In genomic region chrX:123499787-123500186, GRCh38 we compare ENCODE assay signal across 27 cellular contexts.
"Had no signal": no experiment of that assay in that cellular context is flagged by ENCODE, and none has a peak within 500 bp of the region (broad histone marks: within the 10 kb centered on the region; RNA-seq: fewer than 3 reads in every experiment).

No MANE protein-coding gene starts in this region.

- DNase-seq: stimulated activated CD4-positive, alpha-beta T cell treated with anti-CD3 and anti-CD28 coated beads, Interleukin-2, amount 100 ng/mL, for 48 hours; stimulated activated CD4-positive, alpha-beta T cell treated with anti-CD3 and anti-CD28 coated beads, Interleukin-4, amount 100 ng/mL, for 1 hour; stimulated activated CD4-positive, alpha-beta T cell treated with anti-CD3 and anti-CD28 coated beads, Interleukin-4, amount 100 ng/mL, for 24 hours; stimulated activated CD4-positive, alpha-beta T cell treated with anti-CD3 and anti-CD28 coated beads, Interleukin-4, amount 100 ng/mL, for 4 hours; stimulated activated CD8-positive, alpha-beta memory T cell treated with anti-CD3 and anti-CD28 coated beads, Interleukin-4, amount 100 ng/mL, for 48 hours; stimulated activated naive B cell treated with anti-CD40 and anti-IgM and Interleukin-4, amounts not matched to agents 10 μg/mL and 1 μg/mL and 100 μg/mL, for 72 hours; stimulated activated naive CD4-positive, alpha-beta T cell; stimulated activated naive CD4-positive, alpha-beta T cell treated with Interleukin-2 at 50 U/mL for 16 hours; stimulated activated naive CD8-positive, alpha-beta T cell treated with anti-CD3 and anti-CD28 coated beads, Interleukin-15, amount 100 ng/mL, for 72 hours; stimulated activated naive CD8-positive, alpha-beta T cell treated with anti-CD3 and anti-CD28 coated beads, Interleukin-15, Interleukin-2, amounts not matched to agents 100 U/mL and 50 U/mL, for 24 hours; stomach; substantia nigra; testis; thyroid gland; tibial artery; transverse colon; upper lobe of left lung; upper lobe of right lung; uterus had no signal

- ATAC-seq: stimulated activated effector memory CD8-positive, alpha-beta T cell treated with anti-CD3 and anti-CD28 coated beads, Interleukin-12 subunit alpha, Interleukin-12 subunit beta, amount 100 ng/mL, for 72 hours; stimulated activated memory B cell treated with anti-CD40 and anti-IgM and Interleukin-4, amounts not matched to agents 10 μg/mL and 1 μg/mL and 100 μg/mL, for 72 hours; stimulated activated naive B cell treated with anti-CD40 and anti-IgM and Interleukin-4, amounts not matched to agents 10 μg/mL and 1 μg/mL and 100 μg/mL, for 72 hours; stimulated activated naive CD8-positive, alpha-beta T cell treated with anti-CD3 and anti-CD28 coated beads, Interleukin-15, amount 100 ng/mL, for 72 hours; stimulated activated naive CD8-positive, alpha-beta T cell treated with anti-CD3 and anti-CD28 coated beads, Interleukin-15, Interleukin-2, amounts not matched to agents 100 U/mL and 50 U/mL, for 24 hours; upper lobe of right lung had no signal

- H3K9me3 ChIP-seq: stomach, suprapubic skin, testis, thoracic aorta, thyroid gland, tibial artery, tibial nerve, transverse colon, upper lobe of left lung, upper lobe of right lung, uterus, vagina had no signal

- H3K4me3 ChIP-seq: stomach, suprapubic skin, testis, thoracic aorta, thyroid gland, tibial artery, tibial nerve, transverse colon, upper lobe of left lung, upper lobe of right lung, uterus, vagina had no signal

- H3K9me3 Mint-ChIP-seq: stimulated activated effector memory CD8-positive, alpha-beta T cell treated with anti-CD3 and anti-CD28 coated beads, Interleukin-12 subunit alpha, Interleukin-12 subunit beta, amount 100 ng/mL, for 72 hours; stimulated activated memory B cell treated with anti-CD40 and anti-IgM and Interleukin-4, amounts not matched to agents 10 μg/mL and 1 μg/mL and 100 μg/mL, for 72 hours; stimulated activated naive B cell treated with anti-CD40 and anti-IgM and Interleukin-4, amounts not matched to agents 10 μg/mL and 1 μg/mL and 100 μg/mL, for 72 hours; stimulated activated naive CD8-positive, alpha-beta T cell treated with anti-CD3 and anti-CD28 coated beads, Interleukin-15, amount 100 ng/mL, for 72 hours; stimulated activated naive CD8-positive, alpha-beta T cell treated with anti-CD3 and anti-CD28 coated beads, Interleukin-15, Interleukin-2, amounts not matched to agents 100 ng/mL and 50 ng/mL, for 24 hours had no signal

- H3K27me3 ChIP-seq: stomach, suprapubic skin, testis, thyroid gland, tibial artery, tibial nerve, transverse colon, upper lobe of left lung, upper lobe of right lung, uterus, vagina had no signal

- H3K4me1 Mint-ChIP-seq: stimulated activated effector memory CD8-positive, alpha-beta T cell treated with anti-CD3 and anti-CD28 coated beads, Interleukin-12 subunit alpha, Interleukin-12 subunit beta, amount 100 ng/mL, for 72 hours; stimulated activated memory B cell treated with anti-CD40 and anti-IgM and Interleukin-4, amounts not matched to agents 10 μg/mL and 1 μg/mL and 100 μg/mL, for 72 hours; stimulated activated naive B cell treated with anti-CD40 and anti-IgM and Interleukin-4, amounts not matched to agents 10 μg/mL and 1 μg/mL and 100 μg/mL, for 72 hours; stimulated activated naive CD8-positive, alpha-beta T cell treated with anti-CD3 and anti-CD28 coated beads, Interleukin-15, amount 100 ng/mL, for 72 hours had no signal

- H3K36me3 ChIP-seq: stomach, suprapubic skin, thoracic aorta, thyroid gland, tibial artery, tibial nerve, transverse colon, upper lobe of left lung, upper lobe of right lung, uterus, vagina had no signal

- H3K27me3 Mint-ChIP-seq: stimulated activated memory B cell treated with anti-CD40 and anti-IgM and Interleukin-4, amounts not matched to agents 10 μg/mL and 1 μg/mL and 100 μg/mL, for 72 hours; stimulated activated naive B cell treated with anti-CD40 and anti-IgM and Interleukin-4, amounts not matched to agents 10 μg/mL and 1 μg/mL and 100 μg/mL, for 72 hours; stimulated activated naive CD8-positive, alpha-beta T cell treated with anti-CD3 and anti-CD28 coated beads, Interleukin-15, Interleukin-2, amounts not matched to agents 100 ng/mL and 50 ng/mL, for 24 hours; type B pancreatic cell had no signal

- H3K36me3 Mint-ChIP-seq: stimulated activated effector memory CD8-positive, alpha-beta T cell treated with anti-CD3 and anti-CD28 coated beads, Interleukin-12 subunit alpha, Interleukin-12 subunit beta, amount 100 ng/mL, for 72 hours; stimulated activated memory B cell treated with anti-CD40 and anti-IgM and Interleukin-4, amounts not matched to agents 10 μg/mL and 1 μg/mL and 100 μg/mL, for 72 hours; stimulated activated naive B cell treated with anti-CD40 and anti-IgM and Interleukin-4, amounts not matched to agents 10 μg/mL and 1 μg/mL and 100 μg/mL, for 72 hours; type B pancreatic cell had no signal

- H3K27ac Mint-ChIP-seq: stimulated activated effector memory CD8-positive, alpha-beta T cell treated with anti-CD3 and anti-CD28 coated beads, Interleukin-12 subunit alpha, Interleukin-12 subunit beta, amount 100 ng/mL, for 72 hours; stimulated activated memory B cell treated with anti-CD40 and anti-IgM and Interleukin-4, amounts not matched to agents 10 μg/mL and 1 μg/mL and 100 μg/mL, for 72 hours; stimulated activated naive B cell treated with anti-CD40 and anti-IgM and Interleukin-4, amounts not matched to agents 10 μg/mL and 1 μg/mL and 100 μg/mL, for 72 hours; stimulated activated naive CD8-positive, alpha-beta T cell treated with anti-CD3 and anti-CD28 coated beads, Interleukin-15, amount 100 ng/mL, for 72 hours; stimulated activated naive CD8-positive, alpha-beta T cell treated with anti-CD3 and anti-CD28 coated beads, Interleukin-15, Interleukin-2, amounts not matched to agents 100 ng/mL and 50 ng/mL, for 24 hours; type B pancreatic cell had no signal

- H3K4me1 ChIP-seq: stomach, suprapubic skin, testis, thyroid gland, tibial artery, tibial nerve, transverse colon, upper lobe of left lung, upper lobe of right lung, uterus, vagina had no signal

- H3K27ac ChIP-seq: stomach, suprapubic skin, testis, thoracic aorta, thyroid gland, tibial artery, tibial nerve, transverse colon, upper lobe of left lung, upper lobe of right lung, uterus, vagina had no signal

- H3K4me3 Mint-ChIP-seq: stimulated activated effector memory CD8-positive, alpha-beta T cell treated with anti-CD3 and anti-CD28 coated beads, Interleukin-12 subunit alpha, Interleukin-12 subunit beta, amount 100 ng/mL, for 72 hours; stimulated activated memory B cell treated with anti-CD40 and anti-IgM and Interleukin-4, amounts not matched to agents 10 μg/mL and 1 μg/mL and 100 μg/mL, for 72 hours; stimulated activated naive B cell treated with anti-CD40 and anti-IgM and Interleukin-4, amounts not matched to agents 10 μg/mL and 1 μg/mL and 100 μg/mL, for 72 hours; stimulated activated naive CD8-positive, alpha-beta T cell treated with anti-CD3 and anti-CD28 coated beads, Interleukin-15, amount 100 ng/mL, for 72 hours; stimulated activated naive CD8-positive, alpha-beta T cell treated with anti-CD3 and anti-CD28 coated beads, Interleukin-15, Interleukin-2, amounts not matched to agents 100 ng/mL and 50 ng/mL, for 24 hours; type B pancreatic cell had no signal
